ENCODE assay signal across 8 cellular contexts in genomic region chr12:97435153-97435552, GRCh38.
"Had no signal": no experiment of that assay in that cellular context is flagged by ENCODE, and none has a peak within 500 bp of the region (broad histone marks: within the 10 kb centered on the region; RNA-seq: fewer than 3 reads in every experiment).

No MANE protein-coding gene starts in this region.

- ATAC-seq: HCT116, K562 had no signal

- H3K27ac Mint-ChIP-seq: HFFc6 had no signal

- DNase-seq: GM23248, GOT3, H7, HFFc6, IMR-90, KG1 had no signal

- H3K4me3 Mint-ChIP-seq: HFFc6 had no signal
